ENCODE assay signal across 14 cellular contexts in the genomic region with DNA sequence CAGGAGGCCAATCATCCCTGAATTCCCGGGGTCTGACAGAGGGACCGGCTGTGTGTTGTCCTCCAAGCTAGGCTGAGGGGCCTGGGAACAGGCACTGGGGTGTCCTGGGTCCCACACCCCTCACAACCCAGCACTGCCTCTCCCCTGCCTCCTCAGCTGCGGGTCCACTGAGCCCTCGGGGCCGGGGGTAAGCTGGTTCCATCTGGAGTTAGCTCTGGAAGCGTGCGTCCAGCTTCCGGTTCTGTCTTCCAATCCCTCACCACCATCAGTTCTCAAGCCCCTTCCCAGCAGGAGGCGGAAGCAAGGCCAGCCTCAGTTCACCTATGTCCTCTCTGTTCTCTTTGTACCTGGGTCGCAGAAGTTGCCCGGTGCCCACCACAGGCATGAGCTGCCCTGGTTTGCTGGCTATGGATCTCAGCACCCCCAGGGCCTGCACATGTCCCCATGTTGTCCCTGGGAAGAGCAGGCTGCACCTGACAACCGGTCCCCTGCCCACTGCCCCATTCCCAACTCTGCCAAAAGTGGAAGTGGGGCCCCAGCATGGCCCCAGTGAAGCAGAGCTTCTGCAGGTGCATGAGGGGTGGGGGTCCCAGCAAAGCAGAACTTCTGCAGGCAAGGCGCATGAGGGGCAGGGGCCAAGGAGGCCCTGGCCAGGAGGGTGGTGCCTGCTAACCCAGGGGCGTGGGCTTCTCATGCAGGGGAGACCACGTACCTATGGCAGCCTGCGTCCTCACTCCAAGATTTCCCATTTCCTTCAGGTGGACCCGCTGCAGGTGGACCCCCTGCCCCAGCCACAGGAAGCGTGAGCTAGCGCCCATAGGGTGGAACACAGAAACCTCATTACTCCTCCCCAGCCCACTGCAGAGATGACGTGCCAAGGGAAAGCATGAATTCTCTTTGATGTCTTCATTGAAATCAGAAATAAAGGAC.
DNase-seq lines count a peak whose midpoint lies in the region; ATAC-seq and TF ChIP-seq lines count a peak whose summit lies in the region.
"Had no signal": no experiment of that assay in that cellular context is flagged by ENCODE, and none has a peak within 500 bp of the region (broad histone marks: within the 10 kb centered on the region; RNA-seq: fewer than 3 reads in every experiment).

No MANE protein-coding gene starts in this region.

- peaks cover 15% of the 10 kb centered on the region for H3K9me3 Mint-ChIP-seq in WTC11
- H3K9me3 Mint-ChIP-seq: CD8-positive, alpha-beta T cell had no signal

- no peak overlapping the region for H3K27ac ChIP-seq in lower lobe of right lung
- peak overlapping the region; percentile 27 for H3K27ac ChIP-seq in vagina
- H3K27ac ChIP-seq: A549, HL-60 had no signal

- H3K4me1 Mint-ChIP-seq in WTC11, result no peaks in the 10 kb centered on the region
- H3K4me1 Mint-ChIP-seq: GM23338 had no signal

- H3K36me3 Mint-ChIP-seq in WTC11, result peaks cover 8% of the 10 kb centered on the region; the same call in 1 of the 2 replicates
- H3K36me3 Mint-ChIP-seq: CD14-positive monocyte; CD8-positive, alpha-beta T cell had no signal

- CTCF ChIA-PET in WTC11 (lab: Charles Lee), result no interaction called here

- no peak overlapping the region for H3K4me3 Mint-ChIP-seq in WTC11
- H3K4me3 Mint-ChIP-seq: CD14-positive monocyte; CD8-positive, alpha-beta T cell; GM23338 had no signal

- H3K27me3 ChIP-seq in lower lobe of right lung (ENCODE audit: low read depth) (peaks cover 9% of the 10 kb centered on the region), vagina (no peaks in the 10 kb centered on the region)

- H3K9me3 ChIP-seq in lower lobe of right lung (no peaks in the 10 kb centered on the region), vagina (no peaks in the 10 kb centered on the region)

- no peak overlapping the region for H3K4me3 ChIP-seq in lower lobe of right lung
- H3K4me3 ChIP-seq in vagina, result no peak overlapping the region
- H3K4me3 ChIP-seq: A549, GM23338 had no signal

- TF ChIP-seq CTCF in WTC11 (IDR thresholded peaks at IDR 0.05), result no peak
- TF ChIP-seq CTCF in lower lobe of right lung (IDR thresholded peaks at IDR 0.05), result no peak
- no peak for TF ChIP-seq CTCF in vagina (IDR thresholded peaks at IDR 0.05)

- peak overlapping the region; percentile 53; the same call in 1 of the 2 replicates for H3K27ac Mint-ChIP-seq in WTC11
- H3K27ac Mint-ChIP-seq: CD8-positive, alpha-beta T cell; GM23338 had no signal

- DNase-seq in EH (ENCODE audit: low read depth) (peak; percentile 39), WTC11 (ENCODE audit: low spot score) (no peak), lower lobe of right lung (peak; percentile 30), vagina (ENCODE audit: extremely low spot score in 2 of 2) (no peak), NCI-H2171 (lab: John Stamatoyannopoulos, UW) (no peak)
- no peak for DNase-seq in activated CD8-positive, alpha-beta memory T cell treated with anti-CD3 and anti-CD28 coated beads, Interleukin-2, amount 50 U/mL, for 48 hours
- DNase-seq: CD8-positive, alpha-beta T cell; COR-L47; H7 had no signal

- no peaks in the 10 kb centered on the region; the same call in 1 of the 2 replicates for H3K27me3 Mint-ChIP-seq in WTC11 (ENCODE audit: low read depth)

- H3K36me3 ChIP-seq in lower lobe of right lung (no peaks in the 10 kb centered on the region), vagina (no peaks in the 10 kb centered on the region)

- ATAC-seq in WTC11 (no peak), lower lobe of right lung (no peak), GM21515 (IDR thresholded peaks at IDR 0.05; ENCODE audit: unreplicated experiment) (no peak)
- ATAC-seq: A549; CD8-positive, alpha-beta T cell; GM23338 had no signal

- peaks cover 8% of the 10 kb centered on the region for H3K4me1 ChIP-seq in lower lobe of right lung
- H3K4me1 ChIP-seq in vagina, result peaks cover 8% of the 10 kb centered on the region
- H3K4me1 ChIP-seq: A549 had no signal

- intact Hi-C loops in lower lobe of right lung (cut with DNase I) (no loop called here), vagina (cut with DNase I) (no loop called here)

- POLR2A ChIA-PET in WTC11 (lab: Charles Lee), result interaction anchor here (0.7 kb wide), 1 partner anchor 645 kb away, joined by 3 read pairs; no protein-coding TSS in a partner anchor

- no peak for TF ChIP-seq POLR2A in vagina (IDR thresholded peaks at IDR 0.05)

TF ChIP-seq in WTC11, 78 proteins besides CTCF, POLR2A, EP300 and RAD21 (continues in another document):
- no peak for TF ChIP-seq SMAD4 (CRISPR knock-in tag; IDR thresholded peaks at IDR 0.05)
- no peak for TF ChIP-seq ESRRA (CRISPR knock-in tag; IDR thresholded peaks at IDR 0.05; ENCODE audit: borderline replicate concordance)
- TF ChIP-seq, protein P1, sequence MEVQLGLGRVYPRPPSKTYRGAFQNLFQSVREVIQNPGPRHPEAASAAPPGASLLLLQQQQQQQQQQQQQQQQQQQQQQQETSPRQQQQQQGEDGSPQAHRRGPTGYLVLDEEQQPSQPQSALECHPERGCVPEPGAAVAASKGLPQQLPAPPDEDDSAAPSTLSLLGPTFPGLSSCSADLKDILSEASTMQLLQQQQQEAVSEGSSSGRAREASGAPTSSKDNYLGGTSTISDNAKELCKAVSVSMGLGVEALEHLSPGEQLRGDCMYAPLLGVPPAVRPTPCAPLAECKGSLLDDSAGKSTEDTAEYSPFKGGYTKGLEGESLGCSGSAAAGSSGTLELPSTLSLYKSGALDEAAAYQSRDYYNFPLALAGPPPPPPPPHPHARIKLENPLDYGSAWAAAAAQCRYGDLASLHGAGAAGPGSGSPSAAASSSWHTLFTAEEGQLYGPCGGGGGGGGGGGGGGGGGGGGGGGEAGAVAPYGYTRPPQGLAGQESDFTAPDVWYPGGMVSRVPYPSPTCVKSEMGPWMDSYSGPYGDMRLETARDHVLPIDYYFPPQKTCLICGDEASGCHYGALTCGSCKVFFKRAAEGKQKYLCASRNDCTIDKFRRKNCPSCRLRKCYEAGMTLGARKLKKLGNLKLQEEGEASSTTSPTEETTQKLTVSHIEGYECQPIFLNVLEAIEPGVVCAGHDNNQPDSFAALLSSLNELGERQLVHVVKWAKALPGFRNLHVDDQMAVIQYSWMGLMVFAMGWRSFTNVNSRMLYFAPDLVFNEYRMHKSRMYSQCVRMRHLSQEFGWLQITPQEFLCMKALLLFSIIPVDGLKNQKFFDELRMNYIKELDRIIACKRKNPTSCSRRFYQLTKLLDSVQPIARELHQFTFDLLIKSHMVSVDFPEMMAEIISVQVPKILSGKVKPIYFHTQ (CRISPR knock-in tag; IDR thresholded peaks at IDR 0.05), result no peak
- no peak for TF ChIP-seq CREB1 (CRISPR knock-in tag; IDR thresholded peaks at IDR 0.05)
- no peak for TF ChIP-seq JUN (CRISPR knock-in tag; IDR thresholded peaks at IDR 0.05)
- no peak for TF ChIP-seq HMGXB4 (CRISPR knock-in tag; IDR thresholded peaks at IDR 0.05)
- no peak for TF ChIP-seq ZSCAN18 (CRISPR knock-in tag; IDR thresholded peaks at IDR 0.05)
- TF ChIP-seq NR3C1 (CRISPR knock-in tag; conservative IDR thresholded peaks at IDR 0.05; ENCODE audit: low read depth), result no peak
- TF ChIP-seq ZNF121 (CRISPR knock-in tag; IDR thresholded peaks at IDR 0.05), result no peak
- no peak for TF ChIP-seq RELA (CRISPR knock-in tag; IDR thresholded peaks at IDR 0.05; ENCODE audit: borderline replicate concordance)

Comparison
In these comparisons a context has a peak if more than half of its experiments do, and no peak if none do; other contexts are left out.
1. DNase-seq: peak in EH (single experiment) and lower lobe of right lung (single experiment); none in WTC11 (single experiment), vagina (0 of 2), NCI-H2171 (single experiment) and activated CD8-positive, alpha-beta memory T cell treated with anti-CD3 and anti-CD28 coated beads, Interleukin-2, amount 50 U/mL, for 48 hours (single experiment).